ENCODE assay signal across 28 cellular contexts in the genomic region with DNA sequence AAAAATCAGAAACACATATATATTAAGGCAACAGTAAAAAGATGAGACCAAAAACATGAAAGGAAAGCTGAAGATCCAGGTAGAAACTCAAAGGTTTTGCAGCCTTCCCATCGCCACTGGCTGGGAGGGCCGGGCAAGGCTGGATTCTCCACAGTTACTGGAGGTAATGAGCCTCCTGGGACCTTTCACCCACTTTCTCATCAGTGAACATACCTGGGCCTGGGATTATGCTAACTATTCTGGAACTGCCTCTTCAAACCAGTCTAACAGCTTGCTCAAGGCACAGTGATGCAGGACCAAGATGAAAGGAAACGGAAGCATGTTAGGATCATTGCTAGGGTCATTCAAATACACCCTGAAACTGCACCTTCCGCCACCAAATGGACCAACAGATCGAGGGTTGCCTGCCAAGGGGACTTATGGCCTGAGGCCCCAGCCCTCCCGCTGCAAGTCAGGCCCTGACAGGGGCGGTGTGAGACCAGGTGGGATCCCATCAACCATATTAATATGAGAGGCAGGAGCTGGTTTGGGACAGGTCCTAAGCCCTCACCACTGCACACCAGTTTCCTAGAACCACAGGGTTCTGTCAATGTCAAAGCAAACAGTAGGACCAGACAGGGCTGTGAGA. TPM values are rescaled to one million over a fixed set of nuclear protein-coding genes. Genes with fewer than 3 reads are reported as not detected.
DNase-seq lines count a peak whose midpoint lies in the region; ATAC-seq, FAIRE-seq and TF ChIP-seq lines count a peak whose summit lies in the region.
"Had no signal": no experiment of that assay in that cellular context is flagged by ENCODE, and none has a peak within 500 bp of the region (broad histone marks: within the 10 kb centered on the region; RNA-seq: fewer than 3 reads in every experiment).

No MANE protein-coding gene starts in this region.

- peak overlapping the region; percentile 71 for H3K14ac ChIP-seq in trophoblast cell (ENCODE audit: low read length)

- peak overlapping the region; percentile 46 for H2BK120ac ChIP-seq in trophoblast cell (ENCODE audit: insufficient read depth, low read length, poor library complexity)

- H3K18ac ChIP-seq in trophoblast cell (ENCODE audit: low read length), result peak overlapping the region; percentile 4

- no peak overlapping the region for H3K4ac ChIP-seq in trophoblast cell (ENCODE audit: low read depth, low read length)

- H2AFZ ChIP-seq in PC-3 (ENCODE audit: low read length) (peak overlapping the region; percentile 70), keratinocyte (ENCODE audit: control insufficient read depth, low read length) (peak overlapping the region; percentile 27), trophoblast cell (ENCODE audit: insufficient read depth, low read length, poor library complexity) (no peak overlapping the region)

- no TSS peak for BruUV-seq in Calu3 (replicated peaks; lab: Mats Ljungman, UMichigan)
- no TSS peak for BruUV-seq in PC-3 (replicated peaks; lab: Mats Ljungman, UMichigan)

- H3K4me1 Mint-ChIP-seq in Calu3 (ENCODE audit: low read depth, unreplicated experiment), result peaks cover 18% of the 10 kb centered on the region
- H3K4me1 Mint-ChIP-seq in stimulated activated effector memory CD8-positive, alpha-beta T cell treated with anti-CD3 and anti-CD28 coated beads, Interleukin-12 subunit alpha, Interleukin-12 subunit beta, amount 100 ng/mL, for 72 hours, result peaks cover 4% of the 10 kb centered on the region

- H3K9me1 ChIP-seq in keratinocyte (ENCODE audit: control insufficient read depth, extremely low read depth, insufficient read depth, low read length), result no peaks in the 10 kb centered on the region

- DNase-seq in Calu3 (peak; percentile 34), PC-3 (peak; percentile 82), keratinocyte (ENCODE audit: low read depth, low spot score) (no peak), trophoblast cell (peak; percentile 91 to 97)
- no peak for DNase-seq in activated CD4-positive, alpha-beta T cell treated with anti-CD3 and anti-CD28 coated beads, Interleukin-2, amount 50 U/mL, for 48 hours
- no peak for DNase-seq in stimulated activated naive CD4-positive, alpha-beta T cell treated with Interleukin-2 at 50 U/mL for 16 hours (lab: John Stamatoyannopoulos, UW)
- no peak for DNase-seq in stimulated activated effector memory CD8-positive, alpha-beta T cell treated with anti-CD3 and anti-CD28 coated beads, Interleukin-12 subunit alpha, Interleukin-12 subunit beta, amount 100 ng/mL, for 72 hours (ENCODE audit: low spot score in 2 of 2)
- DNase-seq: activated CD4-positive, alpha-beta T cell treated with anti-CD3 and anti-CD28 coated beads, Interleukin-2, amount 50 U/mL, for 1 hour; activated CD8-positive, alpha-beta memory T cell treated with anti-CD3 and anti-CD28 coated beads, Interleukin-2, amount 10 ng/mL, durations not matched to agents 7 days and 5 days; activated naive CD4-positive, alpha-beta T cell treated with Interleukin-2 at 50 U/mL for 16 hours; cerebellar nuclear complex; GDM1; glutamatergic neuron; H9; mesendoderm; NCI-H1105 treated with DMSO at 0.1 percent for 48 hours; NCI-H2029 treated with DMSO at 0.1 percent for 48 hours; NCI-H226; NCI-H82; nucleus accumbens; stimulated activated CD4-positive, alpha-beta T cell treated with anti-CD3 and anti-CD28 coated beads, Interleukin-1b, Interleukin-23, amount 100 ng/mL, for 48 hours; stimulated activated CD8-positive, alpha-beta memory T cell treated with anti-CD3 and anti-CD28 coated beads, Interleukin-4, amount 100 ng/mL, for 48 hours had no signal

- H3K4me3 ChIP-seq in PC-3 (ENCODE audit: low read length), result no peak overlapping the region
- no peak overlapping the region for H3K4me3 ChIP-seq in keratinocyte (ENCODE audit: control insufficient read depth in 2 of 3, extremely low read depth in 1 of 3, insufficient read depth in 2 of 3, low read depth in 1 of 3, low read length in 3 of 3)
- H3K4me3 ChIP-seq in trophoblast cell (ENCODE audit: low read depth, low read length), result no peak overlapping the region
- H3K4me3 ChIP-seq: skin epidermis, tibial nerve had no signal

- FAIRE-seq in keratinocyte (lab: Jason Lieb, UNC), result peak; percentile 79

- H3K4me2 ChIP-seq in PC-3 (ENCODE audit: low read length) (peak overlapping the region; percentile 52), keratinocyte (ENCODE audit: control insufficient read depth, extremely low read depth, insufficient read depth, low read depth, low read length) (peak overlapping the region; percentile 9), trophoblast cell (ENCODE audit: low read length) (peak overlapping the region; percentile 17)

- no peaks in the 10 kb centered on the region for H3K36me3 Mint-ChIP-seq in Calu3 (ENCODE audit: insufficient read depth, unreplicated experiment)
- H3K36me3 Mint-ChIP-seq in stimulated activated effector memory CD8-positive, alpha-beta T cell treated with anti-CD3 and anti-CD28 coated beads, Interleukin-12 subunit alpha, Interleukin-12 subunit beta, amount 100 ng/mL, for 72 hours, result no peaks in the 10 kb centered on the region

- H3K36me3 ChIP-seq in PC-3 (ENCODE audit: low read depth, low read length), result no peaks in the 10 kb centered on the region
- H3K36me3 ChIP-seq in keratinocyte (ENCODE audit: control insufficient read depth in 2 of 2, extremely low read depth in 1 of 2, insufficient read depth in 2 of 2, low read length in 2 of 2), result no peaks in the 10 kb centered on the region
- no peaks in the 10 kb centered on the region for H3K36me3 ChIP-seq in trophoblast cell (ENCODE audit: control insufficient read depth in 1 of 2, insufficient read depth in 2 of 2, low read length in 2 of 2)
- H3K36me3 ChIP-seq: tibial nerve had no signal

- H3K27me3 Mint-ChIP-seq in Calu3 (ENCODE audit: unreplicated experiment), result no peaks in the 10 kb centered on the region

- intact Hi-C loops in Calu3 (cut with micrococcal nuclease; ENCODE audit: unreplicated experiment) (loop anchor here (2.0 kb wide), 1 partner anchor 21 kb away; no protein-coding TSS in a partner anchor), PC-3 (cut with micrococcal nuclease) (no loop called here)

- H4K8ac ChIP-seq in trophoblast cell (ENCODE audit: low read depth, low read length), result peak overlapping the region; percentile 34

- H2BK12ac ChIP-seq in trophoblast cell (ENCODE audit: low read length), result peak overlapping the region; percentile 87

- H2AK5ac ChIP-seq in trophoblast cell (ENCODE audit: low read length), result no peak overlapping the region

- no CpG with 5 or more reads among the region's 7 CpGs for WGBS in trophoblast cell (ENCODE audit: extremely low coverage, insufficient coverage, insufficient read length)

- ATAC-seq in PC-3, result peak; percentile 68
- no peak for ATAC-seq in stimulated activated effector memory CD8-positive, alpha-beta T cell treated with anti-CD3 and anti-CD28 coated beads, Interleukin-12 subunit alpha, Interleukin-12 subunit beta, amount 100 ng/mL, for 72 hours
- ATAC-seq in GM18873 (IDR thresholded peaks at IDR 0.05; ENCODE audit: low FRiP score, unreplicated experiment), result no peak
- ATAC-seq: activated CD8-positive, alpha-beta memory T cell treated with anti-CD3 and anti-CD28 coated beads, Interleukin-2, amount 10 ng/mL, durations not matched to agents 7 days and 5 days had no signal

- H3F3A ChIP-seq in PC-3 (ENCODE audit: low read length, unreplicated experiment), result no peaks in the 10 kb centered on the region

- dilution Hi-C loops in keratinocyte (cut with MboI; ENCODE audit: extremely low pct_ligation_motif_present, low sequenced_read_pairs), result no loop called here

- TF ChIP-seq CTCF in Calu3 (IDR thresholded peaks at IDR 0.05; ENCODE audit: unreplicated experiment) (no peak), PC-3 (conservative IDR thresholded peaks at IDR 0.05; ENCODE audit: low read depth, low read length) (no peak), keratinocyte (optimal IDR thresholded peaks at IDR 0.05 in 1 of 3, IDR thresholded peaks at IDR 0.05 in 1 of 3, conservative IDR thresholded peaks at IDR 0.05 in 1 of 3; ENCODE audit: extremely low read depth in 1 of 3, insufficient read depth in 2 of 3, low read length in 3 of 3) (no peak)

- no peak overlapping the region for H3K9ac ChIP-seq in PC-3 (ENCODE audit: low read length)
- H3K9ac ChIP-seq in keratinocyte (ENCODE audit: control insufficient read depth, extremely low read depth, insufficient read depth, low read length), result no peak overlapping the region
- H3K9ac ChIP-seq in trophoblast cell (ENCODE audit: low read length), result no peak overlapping the region

- H2BK5ac ChIP-seq in trophoblast cell (ENCODE audit: low read depth, low read length, poor library complexity), result peak overlapping the region; percentile 18

- no peak overlapping the region for H3K4me3 Mint-ChIP-seq in Calu3 (ENCODE audit: low read depth, unreplicated experiment)
- H3K4me3 Mint-ChIP-seq in stimulated activated effector memory CD8-positive, alpha-beta T cell treated with anti-CD3 and anti-CD28 coated beads, Interleukin-12 subunit alpha, Interleukin-12 subunit beta, amount 100 ng/mL, for 72 hours, result no peak overlapping the region
- H3K4me3 Mint-ChIP-seq: activated CD8-positive, alpha-beta memory T cell treated with anti-CD3 and anti-CD28 coated beads, Interleukin-2, amount 10 ng/mL, durations not matched to agents 7 days and 5 days; H9 had no signal

- CTCF ChIA-PET in Calu3 (lab: Charles Lee), result no interaction called here
- CTCF ChIA-PET in PC-3 (lab: Charles Lee), result no interaction called here

- H3K27ac Mint-ChIP-seq in Calu3 (ENCODE audit: unreplicated experiment), result no peak overlapping the region
- H3K27ac Mint-ChIP-seq in stimulated activated effector memory CD8-positive, alpha-beta T cell treated with anti-CD3 and anti-CD28 coated beads, Interleukin-12 subunit alpha, Interleukin-12 subunit beta, amount 100 ng/mL, for 72 hours, result no peak overlapping the region
- H3K27ac Mint-ChIP-seq: activated CD8-positive, alpha-beta memory T cell treated with anti-CD3 and anti-CD28 coated beads, Interleukin-2, amount 10 ng/mL, durations not matched to agents 7 days and 5 days; H9 had no signal

- H3K9me3 Mint-ChIP-seq in Calu3 (ENCODE audit: low read depth, unreplicated experiment), result no peaks in the 10 kb centered on the region
- H3K9me3 Mint-ChIP-seq in stimulated activated effector memory CD8-positive, alpha-beta T cell treated with anti-CD3 and anti-CD28 coated beads, Interleukin-12 subunit alpha, Interleukin-12 subunit beta, amount 100 ng/mL, for 72 hours, result no peaks in the 10 kb centered on the region

- H3K9me2 ChIP-seq in PC-3 (replicated peaks; ENCODE audit: low read length), result no peaks in the 10 kb centered on the region

- H3K79me2 ChIP-seq in PC-3 (ENCODE audit: low read length) (no peaks in the 10 kb centered on the region), keratinocyte (ENCODE audit: control insufficient read depth, insufficient read depth, low read length) (no peaks in the 10 kb centered on the region), trophoblast cell (ENCODE audit: control insufficient read depth, insufficient read depth, low read length, poor library complexity) (no peaks in the 10 kb centered on the region)

- H3K27ac ChIP-seq in PC-3 (ENCODE audit: low read length) (peak overlapping the region; percentile 33; the same call in 1 of the 2 replicates), keratinocyte (ENCODE audit: control insufficient read depth, insufficient read depth, low read length) (no peak overlapping the region), trophoblast cell (ENCODE audit: low read depth, low read length) (peak overlapping the region; percentile 18)
- H3K27ac ChIP-seq: RWPE1, tibial nerve had no signal

- H3K79me1 ChIP-seq in trophoblast cell (ENCODE audit: low read length), result peaks cover 21% of the 10 kb centered on the region

- H3K4me1 ChIP-seq in PC-3 (ENCODE audit: insufficient read depth, low read length), result peaks cover 16% of the 10 kb centered on the region
- H3K4me1 ChIP-seq in keratinocyte (ENCODE audit: control insufficient read depth, extremely low read depth, insufficient read depth, low read length), result peaks cover 22% of the 10 kb centered on the region
- peaks cover 22 to 29% of the 10 kb centered on the region in 2 experiments for H3K4me1 ChIP-seq in trophoblast cell (ENCODE audit: control insufficient read depth in 1 of 2, insufficient read depth in 2 of 2, low read length in 2 of 2)
- H3K4me1 ChIP-seq: tibial nerve had no signal

- H3K9me3 ChIP-seq in PC-3 (ENCODE audit: low read length) (no peaks in the 10 kb centered on the region), keratinocyte (ENCODE audit: control insufficient read depth, low read depth, low read length) (no peaks in the 10 kb centered on the region), trophoblast cell (ENCODE audit: insufficient read depth, low read depth, low read length) (peaks cover 3% of the 10 kb centered on the region)
- H3K9me3 ChIP-seq: tibial nerve had no signal

- no peak overlapping the region for H3K23ac ChIP-seq in trophoblast cell (ENCODE audit: low read length)

- peak overlapping the region; percentile 75 for H4K91ac ChIP-seq in trophoblast cell (ENCODE audit: low read depth, low read length)

- no peak overlapping the region for H4K12ac ChIP-seq in trophoblast cell (ENCODE audit: low read depth, low read length)

- POLR2A ChIA-PET in PC-3 (lab: Charles Lee; ENCODE audit: unreplicated experiment), result no interaction called here

- no peaks in the 10 kb centered on the region for H3K27me3 ChIP-seq in PC-3 (ENCODE audit: low read length)
- H3K27me3 ChIP-seq in keratinocyte (ENCODE audit: control insufficient read depth, extremely low read depth, insufficient read depth, low read length), result no peaks in the 10 kb centered on the region
- H3K27me3 ChIP-seq in trophoblast cell (ENCODE audit: insufficient read depth, low read length), result no peaks in the 10 kb centered on the region
- H3K27me3 ChIP-seq: tibial nerve had no signal

- H4K20me1 ChIP-seq in PC-3 (ENCODE audit: low read length) (no peaks in the 10 kb centered on the region), keratinocyte (ENCODE audit: control insufficient read depth, extremely low read depth, insufficient read depth, low read length) (no peaks in the 10 kb centered on the region)

RNA-seq across cellular contexts. Expression of a gene that starts 28.4 kb away (rescaled TPM):
- total RNA-seq in Calu3 (2022), result 0.15 and 0.40 TPM in 2 replicates
- total RNA-seq in PC-3 (2014; rRNA removed), result 0.11 TPM in 1 of 2 replicates, not detected in the other
- 0.42 to 1.5 TPM (median 0.79 TPM) in 3 replicates for polyA plus RNA-seq in keratinocyte
- 41.0 TPM for polyA plus RNA-seq in keratinocyte (2011; ENCODE audit: low read depth)
- 0.29 and 0.74 TPM in 2 replicates for polyA plus RNA-seq in keratinocyte (2011; cell fraction: cytosol; rRNA removed)
- 1.9 and 4.7 TPM in 2 replicates for polyA plus RNA-seq in keratinocyte (2011; cell fraction: nucleus; rRNA removed)
- polyA plus RNA-seq in keratinocyte (2012; ENCODE audit: low replicate concordance), result 1.1 and 57.8 TPM in 2 replicates
- 0.69 to 3.6 TPM (median 2.3 TPM) in 3 replicates for polyA minus RNA-seq in keratinocyte
- polyA minus RNA-seq in keratinocyte (2011; cell fraction: cytosol; rRNA and poly(A)+ RNA removed), result not detected
- 3.0 and 5.1 TPM in 2 replicates for polyA minus RNA-seq in keratinocyte (2011; cell fraction: nucleus; rRNA and poly(A)+ RNA removed)
- 3.2 and 4.4 TPM in 2 replicates for polyA plus RNA-seq in trophoblast cell (2013)
- total RNA-seq: M059J, tibial nerve had no signal
- polyA plus RNA-seq: BJ had no signal

Comparison
In these comparisons a context has a peak if more than half of its experiments do, and no peak if none do; other contexts are left out.
1. DNase-seq: peak in Calu3 (single experiment), PC-3 (single experiment) and trophoblast cell (2 of 2); none in keratinocyte (single experiment), activated CD4-positive, alpha-beta T cell treated with anti-CD3 and anti-CD28 coated beads, Interleukin-2, amount 50 U/mL, for 48 hours (0 of 2), stimulated activated naive CD4-positive, alpha-beta T cell treated with Interleukin-2 at 50 U/mL for 16 hours (single experiment) and stimulated activated effector memory CD8-positive, alpha-beta T cell treated with anti-CD3 and anti-CD28 coated beads, Interleukin-12 subunit alpha, Interleukin-12 subunit beta, amount 100 ng/mL, for 72 hours (0 of 2).
2. Peak in every context shown above with its lines, with median percentiles within 50 percentile points of each other: H3K4me2 ChIP-seq.